Comparison of ENCODE assay signal across 9 cellular contexts in genomic region chr15:78977091-78977571, GRCh38. TPM values are rescaled to one million over a fixed set of nuclear protein-coding genes. Genes with fewer than 3 reads are reported as not detected.
DNase-seq lines count a peak whose midpoint lies in the region; ATAC-seq and TF ChIP-seq lines count a peak whose summit lies in the region.
"Had no signal": no experiment of that assay in that cellular context is flagged by ENCODE, and none has a peak within 500 bp of the region (broad histone marks: within the 10 kb centered on the region; RNA-seq: fewer than 3 reads in every experiment).

No MANE protein-coding gene starts in this region.

- H3K27ac ChIP-seq in right lobe of liver = no peak overlapping the region

- H3K9me3 ChIP-seq in right lobe of liver = no peaks in the 10 kb centered on the region

- no peaks in the 10 kb centered on the region for H3K27me3 ChIP-seq in right lobe of liver

- ATAC-seq in GM18861 (IDR thresholded peaks at IDR 0.05; ENCODE audit: unreplicated experiment) = peak; percentile 60
- ATAC-seq in GM21723 (IDR thresholded peaks at IDR 0.05; ENCODE audit: unreplicated experiment) = peak; percentile 67
- peak; percentile 41 for ATAC-seq in HG03521 (IDR thresholded peaks at IDR 0.05; ENCODE audit: unreplicated experiment)
- peak in 3 of 4 donors; percentile 28 to 47 (median 40) for ATAC-seq in right lobe of liver
- ATAC-seq: activated T-cell treated with anti-CD3 and anti-CD28 coated beads, Interleukin-2, amount 50 U/mL, for 4 hours had no signal

- no peak overlapping the region for H3K4me3 ChIP-seq in right lobe of liver

- DNase-seq in right lobe of liver (no peak), AG08395 (ENCODE audit: low spot score) (no peak), erythroblast (lab: John Stamatoyannopoulos, UW) (no peak), SK-N-DZ (ENCODE audit: low spot score) (no peak)
- no peak for DNase-seq in stimulated activated naive CD4-positive, alpha-beta T cell (lab: John Stamatoyannopoulos, UW)
- DNase-seq: activated T-cell treated with anti-CD3 and anti-CD28 coated beads, Interleukin-2, amount 50 U/mL, for 4 hours had no signal

- TF ChIP-seq POLR2A in right lobe of liver (IDR thresholded peaks at IDR 0.05) (no peak), erythroblast (IDR thresholded peaks at IDR 0.05; ENCODE audit: low read length) (no peak)

- H3K36me3 ChIP-seq in right lobe of liver = no peaks in the 10 kb centered on the region

- intact Hi-C loops in right lobe of liver (cut with DNase I) = loop anchor here in 1 of 2 donors (10.0 kb wide), 1 partner anchor 52 kb away; no protein-coding TSS in a partner anchor

- TF ChIP-seq CTCF in right lobe of liver (IDR thresholded peaks at IDR 0.05) = no peak

- peaks cover 0 to 5% (median 0%) of the 10 kb centered on the region in 4 donors for H3K4me1 ChIP-seq in right lobe of liver

- WGBS in right lobe of liver (ENCODE audit: insufficient coverage, low coverage, low lambda C conversion rate, missing lambda C conversion rate) = 56% methylated on average over 3 of the region's 4 CpGs

RNA-seq across cellular contexts. Expression of gene CTSH, which starts 32.3 kb away (rescaled TPM):
- total RNA-seq in right lobe of liver = 100 to 1,000 TPM in 2 of 6 experiments, 10 to 100 TPM in 4; 32.0 to 183 (median 98.1) TPM
- polyA plus RNA-seq in SK-N-DZ (2014; cell fraction: cytosol; rRNA removed) = 19.3 and 36.2 TPM in 2 replicates
- 19.5 and 40.3 TPM in 2 replicates for polyA plus RNA-seq in SK-N-DZ (2014; cell fraction: nucleus; rRNA removed)
